In the genomic region with DNA sequence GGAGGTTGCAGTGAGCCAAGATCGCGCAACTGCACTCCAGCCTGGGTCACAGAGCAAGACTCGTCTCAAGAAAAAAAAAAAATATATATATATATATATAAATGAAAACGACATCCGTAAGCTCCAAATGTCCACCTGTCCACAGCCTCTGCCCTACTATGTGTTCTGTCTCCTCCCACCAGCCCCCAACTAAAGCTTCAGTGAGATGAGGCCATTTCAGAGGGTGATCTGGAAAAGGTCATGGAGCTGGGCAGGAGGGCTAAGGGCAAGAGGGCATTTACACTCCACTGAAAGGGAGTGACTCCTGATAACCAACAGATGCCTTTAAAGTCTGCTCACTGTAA, we compare ENCODE assay signal across 1 cellular context.
TF ChIP-seq lines count a peak whose summit lies in the region.

No MANE protein-coding gene starts in this region.

TF ChIP-seq in HEK293T, 16 proteins besides CTCF, POLR2A, EP300 and RAD21 (continued from another document):
- TF ChIP-seq, protein P1, sequence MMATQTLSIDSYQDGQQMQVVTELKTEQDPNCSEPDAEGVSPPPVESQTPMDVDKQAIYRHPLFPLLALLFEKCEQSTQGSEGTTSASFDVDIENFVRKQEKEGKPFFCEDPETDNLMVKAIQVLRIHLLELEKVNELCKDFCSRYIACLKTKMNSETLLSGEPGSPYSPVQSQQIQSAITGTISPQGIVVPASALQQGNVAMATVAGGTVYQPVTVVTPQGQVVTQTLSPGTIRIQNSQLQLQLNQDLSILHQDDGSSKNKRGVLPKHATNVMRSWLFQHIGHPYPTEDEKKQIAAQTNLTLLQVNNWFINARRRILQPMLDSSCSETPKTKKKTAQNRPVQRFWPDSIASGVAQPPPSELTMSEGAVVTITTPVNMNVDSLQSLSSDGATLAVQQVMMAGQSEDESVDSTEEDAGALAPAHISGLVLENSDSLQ (IDR thresholded peaks at IDR 0.05), result no peak
- TF ChIP-seq TARDBP (IDR thresholded peaks at IDR 0.05) (no peak), ARNT (IDR thresholded peaks at IDR 0.05) (no peak), FOXA1 (IDR thresholded peaks at IDR 0.05) (no peak)
